ENCODE assay signal across 9 cellular contexts in the genomic region with DNA sequence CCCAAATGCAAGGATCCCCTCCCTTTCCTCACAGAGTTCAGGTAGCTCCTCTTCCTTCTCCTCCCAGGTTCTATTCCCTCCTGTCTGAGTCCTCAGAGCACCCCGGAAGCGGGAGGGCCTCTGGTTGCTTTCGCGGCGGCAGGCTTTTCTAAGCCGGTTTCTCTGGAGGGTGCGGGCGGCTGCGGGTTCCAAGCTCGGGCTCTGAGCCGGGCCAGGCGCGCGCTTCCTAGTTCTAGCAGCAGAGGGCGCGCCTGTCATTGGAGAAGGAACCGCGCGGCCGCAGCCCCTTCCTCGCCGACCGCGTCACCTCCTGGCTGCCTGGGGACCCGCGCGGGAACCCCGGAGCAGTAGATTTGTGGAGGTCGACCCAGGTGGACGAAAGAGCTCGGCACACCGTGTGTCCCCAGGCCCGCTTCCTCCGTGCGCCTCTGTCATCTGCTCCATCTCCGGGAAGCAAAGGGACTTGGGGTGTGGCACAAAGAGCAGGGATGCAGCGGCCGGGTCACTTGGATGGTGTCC.
A peak's percentile ranks its signal among the peaks of the same experiment; 100 is the strongest.
DNase-seq lines count a peak whose midpoint lies in the region; TF ChIP-seq lines count a peak whose summit lies in the region.
"Had no signal": no experiment of that assay in that cellular context is flagged by ENCODE, and none has a peak within 500 bp of the region (broad histone marks: within the 10 kb centered on the region; RNA-seq: fewer than 3 reads in every experiment).

No MANE protein-coding gene starts in this region.

- 0 out of 2 replicates have a peak, but pooled peaks cover 4% of the 10 kb centered on the region for H3K9me3 ChIP-seq in SJCRH30 (replicated peaks)
- no peaks in the 10 kb centered on the region for H3K9me3 ChIP-seq in suprapubic skin
- H3K9me3 ChIP-seq in CD4-positive, alpha-beta memory T cell (ENCODE audit: control insufficient read depth in 1 of 2, low read length in 2 of 2), result no peaks in the 10 kb centered on the region

- no peaks in the 10 kb centered on the region for H3K36me3 Mint-ChIP-seq in mesothelial cell of epicardium
- no peaks in the 10 kb centered on the region for H3K36me3 Mint-ChIP-seq in CD4-positive, alpha-beta memory T cell
- H3K36me3 Mint-ChIP-seq: natural killer cell treated with Interleukin-12 subunit alpha and Interleukin-12 subunit beta and Interleukin-15 and Interleukin-18, amount 100 ng/mL, for 72 hours had no signal

- peak overlapping the region; percentile 48 for H3K4me3 Mint-ChIP-seq in mesothelial cell of epicardium
- H3K4me3 Mint-ChIP-seq in CD4-positive, alpha-beta memory T cell, result no peak overlapping the region
- H3K4me3 Mint-ChIP-seq: natural killer cell treated with Interleukin-12 subunit alpha and Interleukin-12 subunit beta and Interleukin-15 and Interleukin-18, amount 100 ng/mL, for 72 hours had no signal

- no peak for TF ChIP-seq POLR2A in suprapubic skin (IDR thresholded peaks at IDR 0.05)

- WGBS in suprapubic skin, result 6% methylated on average over 17 of the region's 38 CpGs

- H3K4me1 ChIP-seq in SJCRH30 (peaks cover 12% of the 10 kb centered on the region), suprapubic skin (peaks cover 31% of the 10 kb centered on the region)
- no peaks in the 10 kb centered on the region for H3K4me1 ChIP-seq in CD4-positive, alpha-beta memory T cell (ENCODE audit: insufficient read depth, low read length)

- intact Hi-C loops in dorsolateral prefrontal cortex (cut with DNase I), result loop anchor here (1.0 to 10.0 kb wide), 4 partner anchors 199 to 635 kb away; no protein-coding TSS in a partner anchor
- intact Hi-C loops in CD4-positive, alpha-beta memory T cell (cut with micrococcal nuclease), result no loop called here

- H3K27ac Mint-ChIP-seq in mesothelial cell of epicardium, result no peak overlapping the region
- no peak overlapping the region for H3K27ac Mint-ChIP-seq in CD4-positive, alpha-beta memory T cell
- H3K27ac Mint-ChIP-seq: natural killer cell treated with Interleukin-12 subunit alpha and Interleukin-12 subunit beta and Interleukin-15 and Interleukin-18, amount 100 ng/mL, for 72 hours had no signal

- DNase-seq in AG09309 (ENCODE audit: low read depth), result no peak
- peak; percentile 56 for DNase-seq in HuH-7.5 (ENCODE audit: low spot score)
- DNase-seq in SJCRH30, result peak; percentile 73 to 87
- DNase-seq in dorsolateral prefrontal cortex, result peak; percentile 40 to 76 (median 61)
- DNase-seq in mesothelial cell of epicardium (ENCODE audit: low spot score in 2 of 2, unreplicated experiment in 2 of 2), result peak; percentile 63 to 78
- DNase-seq in suprapubic skin (ENCODE audit: low spot score in 2 of 2), result peak; percentile 64 to 80
- DNase-seq in CD4-positive, alpha-beta memory T cell, result no peak

- H3K27me3 Mint-ChIP-seq in mesothelial cell of epicardium (ENCODE audit: low read depth), result peaks cover 95% of the 10 kb centered on the region
- H3K27me3 Mint-ChIP-seq in CD4-positive, alpha-beta memory T cell, result peaks cover 6 to 15% of the 10 kb centered on the region in 2 donors

- H3K27ac ChIP-seq in SJCRH30 (peak overlapping the region; percentile 13; the same call in 1 of the 2 replicates), dorsolateral prefrontal cortex (peak overlapping the region in 2 of 59 donors; percentile 46 to 61), suprapubic skin (no peak overlapping the region)
- no peak overlapping the region for H3K27ac ChIP-seq in CD4-positive, alpha-beta memory T cell (ENCODE audit: low read depth, low read length)

- CTCF ChIA-PET in CD4-positive, alpha-beta memory T cell (lab: Charles Lee; ENCODE audit: partially characterized antibody), result no interaction called here

- no peaks in the 10 kb centered on the region for H3K4me1 Mint-ChIP-seq in mesothelial cell of epicardium
- no peaks in the 10 kb centered on the region for H3K4me1 Mint-ChIP-seq in CD4-positive, alpha-beta memory T cell

- H3K4me3 ChIP-seq in AG09309 (ENCODE audit: control insufficient read depth, low read depth, low read length), result no peak overlapping the region
- 0 out of 2 replicates have a peak overlapping the region, but pooled peaks have one; percentile 14 for H3K4me3 ChIP-seq in SJCRH30
- peak overlapping the region; percentile 5 to 66 (median 48) for H3K4me3 ChIP-seq in dorsolateral prefrontal cortex
- H3K4me3 ChIP-seq in suprapubic skin, result no peak overlapping the region
- no peak overlapping the region for H3K4me3 ChIP-seq in CD4-positive, alpha-beta memory T cell (ENCODE audit: low read length in 2 of 2)

- POLR2A ChIA-PET in CD4-positive, alpha-beta memory T cell (lab: Charles Lee; ENCODE audit: partially characterized antibody), result no interaction called here

- peaks cover 9% of the 10 kb centered on the region for H3K9me3 Mint-ChIP-seq in mesothelial cell of epicardium
- H3K9me3 Mint-ChIP-seq in CD4-positive, alpha-beta memory T cell, result peaks cover 0 to 9% (median 0%) of the 10 kb centered on the region in 8 donors
- H3K9me3 Mint-ChIP-seq: natural killer cell treated with Interleukin-12 subunit alpha and Interleukin-12 subunit beta and Interleukin-15 and Interleukin-18, amount 100 ng/mL, for 72 hours had no signal

- peak; percentile 92 for TF ChIP-seq CTCF in AG09309 (IDR thresholded peaks at IDR 0.05; ENCODE audit: control insufficient read depth, insufficient read depth, low read depth, low read length, missing control alignments)
- TF ChIP-seq CTCF in GM12872 (IDR thresholded peaks at IDR 0.05; ENCODE audit: insufficient read depth, low read depth, low read length), result peak; percentile 66
- peak; percentile 53 to 94 (median 87) for TF ChIP-seq CTCF in dorsolateral prefrontal cortex (IDR thresholded peaks at IDR 0.05 in 54 of 56, conservative IDR thresholded peaks at IDR 0.05 in 2 of 56; ENCODE audit: low read depth in 1 of 56, partially characterized antibody in 56 of 56)
- peak; percentile 84 for TF ChIP-seq CTCF in mesothelial cell of epicardium (IDR thresholded peaks at IDR 0.05; ENCODE audit: unreplicated experiment)
- peak; percentile 65 to 91 for TF ChIP-seq CTCF in suprapubic skin (IDR thresholded peaks at IDR 0.05)

- H3K36me3 ChIP-seq in SJCRH30, result no peaks in the 10 kb centered on the region
- no peaks in the 10 kb centered on the region for H3K36me3 ChIP-seq in suprapubic skin
- no peaks in the 10 kb centered on the region for H3K36me3 ChIP-seq in CD4-positive, alpha-beta memory T cell (ENCODE audit: insufficient read depth, low read length)

- H3K27me3 ChIP-seq in SJCRH30, result no peaks in the 10 kb centered on the region
- peaks cover 0 to 18% (median 0%) of the 10 kb centered on the region in 45 donors for H3K27me3 ChIP-seq in dorsolateral prefrontal cortex
- peaks cover 29% of the 10 kb centered on the region for H3K27me3 ChIP-seq in suprapubic skin
- H3K27me3 ChIP-seq in CD4-positive, alpha-beta memory T cell (ENCODE audit: insufficient read depth, low read length), result no peaks in the 10 kb centered on the region

- TF ChIP-seq EP300 in suprapubic skin (IDR thresholded peaks at IDR 0.05), result no peak

Comparison
In these comparisons a context has a peak if more than half of its experiments do, and no peak if none do; other contexts are left out.
1. DNase-seq: peak in HuH-7.5 (single experiment), SJCRH30 (2 of 2), dorsolateral prefrontal cortex (10 of 10), mesothelial cell of epicardium (2 of 2) and suprapubic skin (2 of 2); none in AG09309 (single experiment) and CD4-positive, alpha-beta memory T cell (0 of 5).
2. H3K4me3 ChIP-seq: peak in SJCRH30 (single experiment) and dorsolateral prefrontal cortex (59 of 59); none in AG09309 (single experiment), suprapubic skin (single experiment) and CD4-positive, alpha-beta memory T cell (0 of 2).
3. Peak in every context shown above with its lines, with median percentiles within 50 percentile points of each other: CTCF ChIP-seq.